In the genomic region with DNA sequence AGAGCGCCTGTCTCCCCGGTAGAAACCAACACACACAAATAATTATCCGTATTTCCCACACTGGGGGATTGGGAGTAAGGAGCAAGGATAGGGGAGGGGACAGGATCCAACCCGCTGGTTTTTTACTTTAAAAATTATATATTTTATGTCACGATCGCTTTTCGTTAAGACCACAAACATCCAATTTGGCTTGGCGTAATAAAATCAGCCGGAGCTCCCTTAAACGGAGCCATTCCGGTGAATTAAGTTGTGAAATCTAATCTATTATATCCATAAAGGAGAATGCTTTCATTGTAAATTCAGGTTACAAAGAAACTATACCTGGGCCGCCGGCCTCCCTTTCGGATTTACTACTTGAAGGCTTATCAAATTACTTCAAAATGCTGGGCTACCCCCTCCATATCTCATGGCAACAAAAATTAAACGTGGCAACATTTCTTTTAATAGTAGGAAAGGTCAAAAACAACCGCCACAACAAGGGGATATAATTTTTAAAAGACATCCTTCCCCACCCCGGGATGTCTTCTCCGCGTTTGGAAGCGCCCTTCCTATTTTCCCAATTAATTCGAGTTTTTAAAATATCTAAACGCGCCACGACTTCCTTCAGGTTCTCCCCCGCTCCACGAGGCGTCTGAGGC, we compare ENCODE assay signal across 7 cellular contexts. TPM values are rescaled to one million over a fixed set of nuclear protein-coding genes. Genes with fewer than 3 reads are reported as not detected.
A peak's percentile ranks its signal among the peaks of the same experiment; 100 is the strongest.
DNase-seq lines count a peak whose midpoint lies in the region; TF ChIP-seq lines count a peak whose summit lies in the region.

No MANE protein-coding gene starts in this region.

- peak overlapping the region in 2 of 3 donors; percentile 71 to 86 for H3K27ac Mint-ChIP-seq in IgD-negative memory B cell
- H3K27ac Mint-ChIP-seq in activated CD4-positive, alpha-beta memory T cell treated with anti-CD3 and anti-CD28 coated beads, Interleukin-2, amount 10 ng/mL, durations not matched to agents 7 days and 5 days: no peak overlapping the region

- H3K4me1 ChIP-seq in spleen: peaks cover 31 to 97% (median 93%) of the 10 kb centered on the region in 6 donors

- intact Hi-C loops in spleen (cut with DNase I; ENCODE audit: low total_unique reads): no loop called here

- peaks cover 5 to 11% (median 6%) of the 10 kb centered on the region in 3 donors for H3K4me1 Mint-ChIP-seq in IgD-negative memory B cell
- H3K4me1 Mint-ChIP-seq in activated CD4-positive, alpha-beta memory T cell treated with anti-CD3 and anti-CD28 coated beads, Interleukin-2, amount 10 ng/mL, durations not matched to agents 7 days and 5 days: peaks cover 18% of the 10 kb centered on the region

- H3K4me3 ChIP-seq in astrocyte of the spinal cord (ENCODE audit: low read depth, low read length) (peak overlapping the region; percentile 96), kidney epithelial cell (ENCODE audit: low read depth, low read length) (peak overlapping the region; percentile 77), spleen (peak overlapping the region in 7 of 8 donors; percentile 59 to 83 (median 63))

- H3K27me3 Mint-ChIP-seq in IgD-negative memory B cell: peaks cover 48% of the 10 kb centered on the region
- H3K27me3 Mint-ChIP-seq in activated CD4-positive, alpha-beta memory T cell treated with anti-CD3 and anti-CD28 coated beads, Interleukin-2, amount 10 ng/mL, durations not matched to agents 7 days and 5 days: peaks cover 49% of the 10 kb centered on the region

- peak overlapping the region; percentile 84 to 94 (median 90) for H3K27ac ChIP-seq in spleen

- H3K9me3 Mint-ChIP-seq in IgD-negative memory B cell: peaks cover 0 to 3% (median 0%) of the 10 kb centered on the region in 3 donors
- H3K9me3 Mint-ChIP-seq in activated CD4-positive, alpha-beta memory T cell treated with anti-CD3 and anti-CD28 coated beads, Interleukin-2, amount 10 ng/mL, durations not matched to agents 7 days and 5 days: no peaks in the 10 kb centered on the region

- no peak for TF ChIP-seq POLR2A in spleen (IDR thresholded peaks at IDR 0.05)

- POLR2A ChIA-PET in activated CD4-positive, alpha-beta memory T cell treated with anti-CD3 and anti-CD28 coated beads, Interleukin-2, amount 10 ng/mL, durations not matched to agents 7 days and 5 days (lab: Charles Lee): interaction anchor here (1.0 kb wide), 1 partner anchor 53 kb away, joined by 3 read pairs; the partner anchor contains the start of gene BAHCC1

- H3K36me3 ChIP-seq in kidney epithelial cell (ENCODE audit: control insufficient read depth, insufficient read depth, low read length) (no peaks in the 10 kb centered on the region), spleen (no peaks in the 10 kb centered on the region)

- in situ Hi-C loops in astrocyte of the spinal cord (cut with HindIII; ENCODE audit: low sequenced_read_pairs): no loop called here

- CTCF ChIA-PET in activated CD4-positive, alpha-beta memory T cell treated with anti-CD3 and anti-CD28 coated beads, Interleukin-2, amount 10 ng/mL, durations not matched to agents 7 days and 5 days (lab: Charles Lee): no interaction called here

- TF ChIP-seq CTCF in astrocyte of the spinal cord (IDR thresholded peaks at IDR 0.05; ENCODE audit: low read depth, low read length) (no peak), kidney epithelial cell (IDR thresholded peaks at IDR 0.05; ENCODE audit: insufficient read depth, low read length, poor library complexity, severe bottlenecking) (no peak), spleen (IDR thresholded peaks at IDR 0.05 in 8 of 11, conservative IDR thresholded peaks at IDR 0.05 in 3 of 11) (no peak)

- H3K36me3 Mint-ChIP-seq in IgD-negative memory B cell: no peaks in the 10 kb centered on the region
- H3K36me3 Mint-ChIP-seq in activated CD4-positive, alpha-beta memory T cell treated with anti-CD3 and anti-CD28 coated beads, Interleukin-2, amount 10 ng/mL, durations not matched to agents 7 days and 5 days (ENCODE audit: low read depth): peaks cover 5% of the 10 kb centered on the region

- no peak overlapping the region for H3K4me3 Mint-ChIP-seq in IgD-negative memory B cell
- H3K4me3 Mint-ChIP-seq in activated CD4-positive, alpha-beta memory T cell treated with anti-CD3 and anti-CD28 coated beads, Interleukin-2, amount 10 ng/mL, durations not matched to agents 7 days and 5 days: no peak overlapping the region

- DNase-seq in astrocyte of the spinal cord (ENCODE audit: low read depth, low spot score): peak; percentile 58
- no peak for DNase-seq in kidney epithelial cell (ENCODE audit: low read depth)
- DNase-seq in spleen: no peak
- no peak for DNase-seq in activated CD4-positive, alpha-beta memory T cell treated with anti-CD3 and anti-CD28 coated beads, Interleukin-2, amount 10 ng/mL, durations not matched to agents 7 days and 5 days
- DNase-seq in activated naive CD4-positive, alpha-beta T cell treated with Interleukin-2 at 50 U/mL for 16 hours: no peak
- no peak for DNase-seq in NCI-H1105 treated with DMSO at 0.1 percent for 48 hours (lab: John Stamatoyannopoulos, UW)

- H3K27me3 ChIP-seq in kidney epithelial cell (ENCODE audit: control insufficient read depth, insufficient read depth, low read length) (no peaks in the 10 kb centered on the region), spleen (replicated peaks in 1 of 7) (peaks cover 0 to 99% (median 62%) of the 10 kb centered on the region in 7 donors)

- 21 to 26% (median 25%) methylated on average over 27 of the region's 27 CpGs for WGBS in spleen, 5 donors

- no peaks in the 10 kb centered on the region for H3K9me3 ChIP-seq in spleen

RNA-seq across cellular contexts. Expression of gene SLC38A10, which starts 47.1 kb away (rescaled TPM):
- polyA plus RNA-seq in IgD-negative memory B cell (84.5 TPM), spleen (10 to 100 TPM; 54.9 to 85.1 (median 71.4) TPM)
- total RNA-seq in kidney epithelial cell (100 and 120 TPM in 2 replicates), spleen (100 to 1,000 TPM in 1 of 7 donors, 10 to 100 TPM in 6; 82.8 to 112 (median 95.0) TPM)
- 100 to 1,000 TPM; 112 to 114 TPM for total RNA-seq in activated CD4-positive, alpha-beta memory T cell treated with anti-CD3 and anti-CD28 coated beads, Interleukin-2, amount 10 ng/mL, durations not matched to agents 7 days and 5 days

RNA-seq across cellular contexts. Expression of gene BAHCC1, which starts 53.1 kb away (rescaled TPM):
- polyA plus RNA-seq in IgD-negative memory B cell (not detected), spleen (10 to 100 TPM in 1 of 3 donors, 1 to 10 TPM in 2; 1.7 to 10.2 (median 2.0) TPM)
- total RNA-seq in kidney epithelial cell (6.6 and 15.1 TPM in 2 replicates), spleen (10 to 100 TPM in 6 of 7 donors, 1 to 10 TPM in 1; 8.7 to 20.3 (median 14.9) TPM)
- under 1 TPM; 0.15 to 0.18 TPM for total RNA-seq in activated CD4-positive, alpha-beta memory T cell treated with anti-CD3 and anti-CD28 coated beads, Interleukin-2, amount 10 ng/mL, durations not matched to agents 7 days and 5 days
